ENCODE assay signal across 1 cellular context in the genomic region with DNA sequence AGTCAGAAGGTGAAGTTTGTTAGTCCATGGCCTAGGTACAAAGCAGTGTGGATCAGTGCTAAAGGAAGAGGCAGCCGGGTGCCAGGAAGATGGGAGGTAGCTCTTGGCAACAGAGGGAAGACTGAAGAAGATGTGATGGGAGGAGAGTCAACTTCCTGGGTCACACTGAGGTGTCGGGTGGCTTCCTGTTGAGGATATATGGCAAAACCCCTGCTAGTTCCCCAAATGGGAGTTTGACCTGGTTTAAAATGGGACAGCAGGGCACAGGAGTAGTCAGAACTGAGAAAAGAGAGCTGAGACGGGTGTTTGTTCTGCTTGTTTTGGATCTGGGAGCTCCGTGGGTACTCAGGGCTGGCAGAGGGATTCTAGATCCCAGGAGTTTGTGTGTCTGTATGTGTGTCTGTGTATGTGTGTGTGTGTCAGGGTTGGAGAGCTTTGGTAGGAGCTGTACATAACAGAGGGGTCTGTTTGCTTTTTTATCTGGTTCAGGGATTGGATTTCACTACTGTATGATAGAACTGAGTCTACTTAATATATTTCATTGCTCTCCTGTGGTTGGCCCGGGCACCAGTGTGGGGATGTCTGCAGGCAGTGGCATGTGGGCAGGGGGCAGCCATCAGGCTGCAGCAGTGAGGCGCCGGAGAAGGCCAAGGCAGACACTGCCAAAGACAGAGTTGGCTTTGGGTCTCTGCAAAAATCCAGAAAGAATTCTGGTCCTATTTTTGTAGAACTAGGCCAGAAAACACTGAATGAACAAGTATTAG.
TF ChIP-seq lines count a peak whose summit lies in the region.

No MANE protein-coding gene starts in this region.

TF ChIP-seq in HepG2, 621 proteins besides CTCF, POLR2A, EP300 and RAD21:
- TF ChIP-seq DBP (CRISPR knock-in tag; IDR thresholded peaks at IDR 0.05; ENCODE audit: not compliant biosample characterization) (no peak), GABPA (IDR thresholded peaks at IDR 0.05; ENCODE audit: low read depth, low read length) (no peak), GABPA (CRISPR knock-in tag; IDR thresholded peaks at IDR 0.05; ENCODE audit: low read depth) (no peak; the same call in 1 of the 2 replicates), TCF7 (IDR thresholded peaks at IDR 0.05; ENCODE audit: low read depth) (no peak), ZNF687 (CRISPR knock-in tag; IDR thresholded peaks at IDR 0.05) (0 out of 2 replicates have a peak, but pooled peaks have one; percentile 22)
- TF ChIP-seq, protein P1, sequence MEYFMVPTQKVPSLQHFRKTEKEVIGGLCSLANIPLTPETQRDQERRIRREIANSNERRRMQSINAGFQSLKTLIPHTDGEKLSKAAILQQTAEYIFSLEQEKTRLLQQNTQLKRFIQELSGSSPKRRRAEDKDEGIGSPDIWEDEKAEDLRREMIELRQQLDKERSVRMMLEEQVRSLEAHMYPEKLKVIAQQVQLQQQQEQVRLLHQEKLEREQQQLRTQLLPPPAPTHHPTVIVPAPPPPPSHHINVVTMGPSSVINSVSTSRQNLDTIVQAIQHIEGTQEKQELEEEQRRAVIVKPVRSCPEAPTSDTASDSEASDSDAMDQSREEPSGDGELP (IDR thresholded peaks at IDR 0.05; ENCODE audit: borderline replicate concordance, low read depth), result no peak
- TF ChIP-seq, protein P2, sequence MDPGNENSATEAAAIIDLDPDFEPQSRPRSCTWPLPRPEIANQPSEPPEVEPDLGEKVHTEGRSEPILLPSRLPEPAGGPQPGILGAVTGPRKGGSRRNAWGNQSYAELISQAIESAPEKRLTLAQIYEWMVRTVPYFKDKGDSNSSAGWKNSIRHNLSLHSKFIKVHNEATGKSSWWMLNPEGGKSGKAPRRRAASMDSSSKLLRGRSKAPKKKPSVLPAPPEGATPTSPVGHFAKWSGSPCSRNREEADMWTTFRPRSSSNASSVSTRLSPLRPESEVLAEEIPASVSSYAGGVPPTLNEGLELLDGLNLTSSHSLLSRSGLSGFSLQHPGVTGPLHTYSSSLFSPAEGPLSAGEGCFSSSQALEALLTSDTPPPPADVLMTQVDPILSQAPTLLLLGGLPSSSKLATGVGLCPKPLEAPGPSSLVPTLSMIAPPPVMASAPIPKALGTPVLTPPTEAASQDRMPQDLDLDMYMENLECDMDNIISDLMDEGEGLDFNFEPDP (CRISPR knock-in tag; conservative IDR thresholded peaks at IDR 0.05), result 0 out of 2 replicates have a peak, but pooled peaks have one; percentile 77
